Comparison of ENCODE assay signal across 2 cellular contexts in genomic region chr10:31958849-31959248, GRCh38.
TF ChIP-seq lines count a peak whose summit lies in the region.

No MANE protein-coding gene starts in this region.

TF ChIP-seq in A549, 52 proteins besides CTCF, POLR2A, EP300 and RAD21 (continued from another document):
- TF ChIP-seq JUN (IDR thresholded peaks at IDR 0.05) (no peak), GATA3 (IDR thresholded peaks at IDR 0.05; ENCODE audit: borderline replicate concordance) (no peak), FOSB (CRISPR knock-in tag; IDR thresholded peaks at IDR 0.05) (no peak)
TF ChIP-seq in A549: peak in this region for 0.

TF ChIP-seq in K562, 482 proteins besides CTCF, POLR2A, EP300 and RAD21 (continued from another document):
- TF ChIP-seq VEZF1 (CRISPR knock-in tag; IDR thresholded peaks at IDR 0.05) = peak; percentile 47; the same call in 1 of the 2 replicates
- no peak for TF ChIP-seq NCOA4 (IDR thresholded peaks at IDR 0.05; ENCODE audit: partially characterized antibody)
- no peak for TF ChIP-seq SNIP1 (IDR thresholded peaks at IDR 0.05; ENCODE audit: low read depth)
- TF ChIP-seq ZNF445 (CRISPR knock-in tag; IDR thresholded peaks at IDR 0.05; ENCODE audit: low read depth) = no peak
